Comparison of ENCODE assay signal across 9 cellular contexts in genomic region chr19:17671906-17672305, GRCh38.
A peak's percentile ranks its signal among the peaks of the same experiment; 100 is the strongest.
DNase-seq lines count a peak whose midpoint lies in the region; ATAC-seq and TF ChIP-seq lines count a peak whose summit lies in the region.
"Had no signal": no experiment of that assay in that cellular context is flagged by ENCODE, and none has a peak within 500 bp of the region (broad histone marks: within the 10 kb centered on the region; RNA-seq: fewer than 3 reads in every experiment).

No MANE protein-coding gene starts in this region.

- no peak overlapping the region for H3K27ac ChIP-seq in brain microvascular endothelial cell
- H3K27ac ChIP-seq: SJSA1 had no signal

- DNase-seq in activated naive CD4-positive, alpha-beta T cell treated with Interleukin-2 at 50 U/mL for 16 hours: peak; percentile 11
- no peak for DNase-seq in activated naive CD4-positive, alpha-beta T cell (lab: John Stamatoyannopoulos, UW)
- peak; percentile 20 for DNase-seq in NCI-H510A treated with DMSO at 0.1 percent for 48 hours (lab: John Stamatoyannopoulos, UW)
- peak; percentile 55 for DNase-seq in brain microvascular endothelial cell
- DNase-seq in stimulated activated CD4-positive, alpha-beta T cell treated with anti-CD3 and anti-CD28 coated beads, Interleukin-4, amount 100 ng/mL, for 24 hours: peak; percentile 22
- DNase-seq in NOMO-1 treated with dmso at 0.1 percent for 144 hours (lab: John Stamatoyannopoulos, UW; ENCODE audit: unreplicated experiment): no peak

- in situ Hi-C loops in brain microvascular endothelial cell (cut with HindIII; ENCODE audit: low pct_ligation_motif_present, low sequenced_read_pairs): no loop called here

- no peak for ATAC-seq in GM19395 (IDR thresholded peaks at IDR 0.05; ENCODE audit: unreplicated experiment)
- no peak for ATAC-seq in HG02870 (IDR thresholded peaks at IDR 0.05; ENCODE audit: unreplicated experiment)

- no peaks in the 10 kb centered on the region for H3K36me3 ChIP-seq in brain microvascular endothelial cell (replicated peaks)
- H3K36me3 ChIP-seq: SJSA1 had no signal

- H3K27me3 ChIP-seq in brain microvascular endothelial cell (replicated peaks): no peaks in the 10 kb centered on the region
- H3K27me3 ChIP-seq: SJSA1 had no signal

- no peak overlapping the region for H3K4me3 ChIP-seq in brain microvascular endothelial cell (ENCODE audit: low read depth, low read length)
- H3K4me3 ChIP-seq: SJSA1 had no signal

- no peak for TF ChIP-seq CTCF in brain microvascular endothelial cell (IDR thresholded peaks at IDR 0.05; ENCODE audit: low read depth, low read length, missing control alignments)

Comparison
In these comparisons a context has a peak if more than half of its experiments do, and no peak if none do; other contexts are left out.
1. DNase-seq: peak in activated naive CD4-positive, alpha-beta T cell treated with Interleukin-2 at 50 U/mL for 16 hours (single experiment), NCI-H510A treated with DMSO at 0.1 percent for 48 hours (single experiment), brain microvascular endothelial cell (single experiment) and stimulated activated CD4-positive, alpha-beta T cell treated with anti-CD3 and anti-CD28 coated beads, Interleukin-4, amount 100 ng/mL, for 24 hours (single experiment); none in activated naive CD4-positive, alpha-beta T cell (0 of 4) and NOMO-1 treated with dmso at 0.1 percent for 144 hours (single experiment).